ENCODE assay signal across 8 cellular contexts in genomic region chr12:111434049-111434448, GRCh38. TPM values are rescaled to one million over a fixed set of nuclear protein-coding genes. Genes with fewer than 3 reads are reported as not detected.
DNase-seq lines count a peak whose midpoint lies in the region; ATAC-seq and TF ChIP-seq lines count a peak whose summit lies in the region.
"Had no signal": no experiment of that assay in that cellular context is flagged by ENCODE, and none has a peak within 500 bp of the region (broad histone marks: within the 10 kb centered on the region; RNA-seq: fewer than 3 reads in every experiment).

No MANE protein-coding gene starts in this region.

- no peak for DNase-seq in HL-60 (ENCODE audit: low read depth in 1 of 2, low spot score in 1 of 2)
- no peak for DNase-seq in activated B cell treated with CpG ODN at 0.5 μM for 24 hours
- no peak for DNase-seq in HT-29 (ENCODE audit: low spot score)
- no peak for DNase-seq in H7
- DNase-seq in mucosa of descending colon: no peak

- POLR2A ChIA-PET in activated B cell treated with CpG ODN at 0.5 μM for 24 hours (lab: Charles Lee): interaction anchor here (0.8 to 6.9 kb wide), 6 partner anchors 11 to 37 kb away, joined by 3 to 136 read pairs (median 6); partner anchors contain the start of gene SH2B3

- TF ChIP-seq CTCF in HL-60 (IDR thresholded peaks at IDR 0.05; ENCODE audit: insufficient read depth, low read length): no peak
- TF ChIP-seq CTCF in activated B cell treated with CpG ODN at 0.5 μM for 24 hours (IDR thresholded peaks at IDR 0.05): no peak
- no peak for TF ChIP-seq CTCF in gastroesophageal sphincter (IDR thresholded peaks at IDR 0.05)
- TF ChIP-seq CTCF in mucosa of descending colon (IDR thresholded peaks at IDR 0.05): no peak

- TF ChIP-seq POLR2A in gastroesophageal sphincter (IDR thresholded peaks at IDR 0.05): no peak

- H3K36me3 Mint-ChIP-seq in activated B cell treated with CpG ODN at 0.5 μM for 24 hours (ENCODE audit: low read depth): peaks cover 19% of the 10 kb centered on the region
- peaks cover 34% of the 10 kb centered on the region for H3K36me3 Mint-ChIP-seq in stimulated activated memory B cell treated with anti-CD40 and anti-IgM and Interleukin-4, amounts not matched to agents 10 μg/mL and 1 μg/mL and 100 μg/mL, for 72 hours

- H3K27me3 Mint-ChIP-seq in activated B cell treated with CpG ODN at 0.5 μM for 24 hours: no peaks in the 10 kb centered on the region
- H3K27me3 Mint-ChIP-seq in stimulated activated memory B cell treated with anti-CD40 and anti-IgM and Interleukin-4, amounts not matched to agents 10 μg/mL and 1 μg/mL and 100 μg/mL, for 72 hours: no peaks in the 10 kb centered on the region

- ATAC-seq in activated B cell treated with CpG ODN at 0.5 μM for 24 hours (ENCODE audit: low read depth): no peak
- no peak for ATAC-seq in gastroesophageal sphincter
- ATAC-seq in stimulated activated memory B cell treated with anti-CD40 and anti-IgM and Interleukin-4, amounts not matched to agents 10 μg/mL and 1 μg/mL and 100 μg/mL, for 72 hours: no peak
- ATAC-seq in mucosa of descending colon: no peak

- peaks cover 0 to 100% (median 29%) of the 10 kb centered on the region in 3 donors for H3K4me1 ChIP-seq in gastroesophageal sphincter
- peaks cover 68% of the 10 kb centered on the region for H3K4me1 ChIP-seq in mucosa of descending colon (ENCODE audit: low read depth)

- WGBS in gastroesophageal sphincter (ENCODE audit: low coverage in 1 of 2), 2 donors: 30 to 37% methylated on average over 3 of the region's 3 CpGs

- intact Hi-C loops in activated B cell treated with CpG ODN at 0.5 μM for 24 hours (cut with micrococcal nuclease): loop anchor here (2.0 kb wide), 1 partner anchor 17 kb away; no protein-coding TSS in a partner anchor
- intact Hi-C loops in mucosa of descending colon (cut with DNase I, micrococcal nuclease): no loop called here

- CTCF ChIA-PET in activated B cell treated with CpG ODN at 0.5 μM for 24 hours (lab: Charles Lee): interaction anchor here (2.3 to 3.9 kb wide), 4 partner anchors 11 to 37 kb away, joined by 13 to 28 read pairs (median 27); no protein-coding TSS in a partner anchor

- no peaks in the 10 kb centered on the region for H3K36me3 ChIP-seq in gastroesophageal sphincter
- H3K36me3 ChIP-seq in H7 (replicated peaks; ENCODE audit: control insufficient read depth, insufficient read depth, low read length): no peaks in the 10 kb centered on the region; the same call in 1 of the 2 replicates
- no peaks in the 10 kb centered on the region for H3K36me3 ChIP-seq in mucosa of descending colon (ENCODE audit: low read depth)

- H3K9me3 Mint-ChIP-seq in activated B cell treated with CpG ODN at 0.5 μM for 24 hours: no peaks in the 10 kb centered on the region
- H3K9me3 Mint-ChIP-seq in stimulated activated memory B cell treated with anti-CD40 and anti-IgM and Interleukin-4, amounts not matched to agents 10 μg/mL and 1 μg/mL and 100 μg/mL, for 72 hours: no peaks in the 10 kb centered on the region
- H3K9me3 Mint-ChIP-seq: neural crest cell had no signal

- no peak for TF ChIP-seq EP300 in gastroesophageal sphincter (IDR thresholded peaks at IDR 0.05)

- H3K27ac Mint-ChIP-seq in activated B cell treated with CpG ODN at 0.5 μM for 24 hours: peak overlapping the region; percentile 92
- peak overlapping the region; percentile 81 for H3K27ac Mint-ChIP-seq in stimulated activated memory B cell treated with anti-CD40 and anti-IgM and Interleukin-4, amounts not matched to agents 10 μg/mL and 1 μg/mL and 100 μg/mL, for 72 hours

- peak overlapping the region; percentile 83 for H3K4me3 Mint-ChIP-seq in activated B cell treated with CpG ODN at 0.5 μM for 24 hours
- H3K4me3 Mint-ChIP-seq in stimulated activated memory B cell treated with anti-CD40 and anti-IgM and Interleukin-4, amounts not matched to agents 10 μg/mL and 1 μg/mL and 100 μg/mL, for 72 hours: peak overlapping the region; percentile 73

- H3K9me3 ChIP-seq in gastroesophageal sphincter (no peaks in the 10 kb centered on the region), mucosa of descending colon (no peaks in the 10 kb centered on the region)

- peak overlapping the region; percentile 50 for H3K27ac ChIP-seq in HL-60 (replicated peaks)
- H3K27ac ChIP-seq in gastroesophageal sphincter: peak overlapping the region in 3 of 4 donors; percentile 60 to 77 (median 71)

- H3K4me3 ChIP-seq in HL-60 (replicated peaks; ENCODE audit: insufficient read depth, low read length) (no peak overlapping the region), gastroesophageal sphincter (peak overlapping the region in 1 of 2 donors; percentile 26), H7 (ENCODE audit: insufficient read depth, low read depth, low read length) (no peak overlapping the region), mucosa of descending colon (no peak overlapping the region)

- H3K4me1 Mint-ChIP-seq in activated B cell treated with CpG ODN at 0.5 μM for 24 hours: peaks cover 98% of the 10 kb centered on the region
- H3K4me1 Mint-ChIP-seq in stimulated activated memory B cell treated with anti-CD40 and anti-IgM and Interleukin-4, amounts not matched to agents 10 μg/mL and 1 μg/mL and 100 μg/mL, for 72 hours: peaks cover 97% of the 10 kb centered on the region

- H3K27me3 ChIP-seq in HL-60 (ENCODE audit: insufficient read depth, poor library complexity, severe bottlenecking): no peaks in the 10 kb centered on the region
- no peaks in the 10 kb centered on the region for H3K27me3 ChIP-seq in gastroesophageal sphincter
- H3K27me3 ChIP-seq in H7 (ENCODE audit: control insufficient read depth, insufficient read depth, low read length): no peaks in the 10 kb centered on the region

RNA-seq across cellular contexts. Expression of gene SH2B3, which starts 28.3 kb away (rescaled TPM):
- total RNA-seq in activated B cell treated with CpG ODN at 0.5 μM for 24 hours (46.7 and 50.7 TPM in 2 replicates), gastroesophageal sphincter (10 to 100 TPM; 17.0 to 33.1 (median 23.3) TPM), mucosa of descending colon (10 to 100 TPM; 16.5 to 22.4 (median 20.5) TPM)
- 1.7 and 2.4 TPM in 2 replicates for total RNA-seq in HT-29 (2014; rRNA removed; shearing (Covaris generic))
- 21.8 and 26.8 TPM in 2 replicates for total RNA-seq in H7 (2014; rRNA removed; shearing (Covaris generic))
